ENCODE assay signal across 1 cellular context in genomic region chr17:2459917-2460271, GRCh38.
TF ChIP-seq lines count a peak whose summit lies in the region.

No MANE protein-coding gene starts in this region.

TF ChIP-seq in IMR-90, 13 proteins besides CTCF, POLR2A, EP300 and RAD21:
- no peak for TF ChIP-seq BHLHE40 (IDR thresholded peaks at IDR 0.05; ENCODE audit: low read depth, low read length)
- TF ChIP-seq CEBPB (IDR thresholded peaks at IDR 0.05; ENCODE audit: low read depth, low read length), result no peak
- TF ChIP-seq ELK1 (IDR thresholded peaks at IDR 0.05; ENCODE audit: borderline replicate concordance, low read depth, low read length), result no peak
- TF ChIP-seq MXI1 (IDR thresholded peaks at IDR 0.05; ENCODE audit: borderline replicate concordance, low read depth, low read length), result no peak
- TF ChIP-seq NFE2L2 (IDR thresholded peaks at IDR 0.05; ENCODE audit: low read depth, low read length), result no peak
- TF ChIP-seq SMC3 (IDR thresholded peaks at IDR 0.05; ENCODE audit: low read depth, low read length), result no peak
- TF ChIP-seq CHD1 (IDR thresholded peaks at IDR 0.05; ENCODE audit: low read depth, low read length), result no peak
- TF ChIP-seq MAZ (IDR thresholded peaks at IDR 0.05; ENCODE audit: borderline replicate concordance, low read depth, low read length), result no peak
- no peak for TF ChIP-seq RFX5 (IDR thresholded peaks at IDR 0.05; ENCODE audit: low read depth, low read length)
- no peak for TF ChIP-seq RCOR1 (IDR thresholded peaks at IDR 0.05; ENCODE audit: insufficient replicate concordance, low read length)
- no peak for TF ChIP-seq FOS (IDR thresholded peaks at IDR 0.05; ENCODE audit: low read depth, low read length)
- no peak for TF ChIP-seq MAFK (IDR thresholded peaks at IDR 0.05; ENCODE audit: low read depth, low read length)
